24 cellular contexts compared by ENCODE assay signal in genomic region chr12:125436686-125437085, GRCh38.
DNase-seq lines count a peak whose midpoint lies in the region; FAIRE-seq and TF ChIP-seq lines count a peak whose summit lies in the region.
"Had no signal": no experiment of that assay in that cellular context is flagged by ENCODE, and none has a peak within 500 bp of the region (broad histone marks: within the 10 kb centered on the region; RNA-seq: fewer than 3 reads in every experiment).

No MANE protein-coding gene starts in this region.

- TF ChIP-seq EP300 in esophagus muscularis mucosa (IDR thresholded peaks at IDR 0.05), result no peak

- H3K27ac ChIP-seq in esophagus muscularis mucosa (replicated peaks in 1 of 4) (no peak overlapping the region), kidney (ENCODE audit: low read depth in 2 of 2, low read length in 2 of 2) (no peak overlapping the region), ascending aorta (no peak overlapping the region)
- H3K27ac ChIP-seq: A549; BLaER1 treated with 17β-estradiol and CSF1 and Interleukin-3, amounts not matched to agents 10 nM and 100 nM; GM23248 had no signal

- H3K4me3 ChIP-seq in esophagus muscularis mucosa (no peak overlapping the region), kidney (ENCODE audit: low read length in 2 of 2) (no peak overlapping the region), ascending aorta (no peak overlapping the region)
- H3K4me3 ChIP-seq: A549; BLaER1 treated with 17β-estradiol and CSF1 and Interleukin-3, amounts not matched to agents 10 nM and 100 nM; GM12878; GM23248 had no signal

- H3K9me3 ChIP-seq in esophagus muscularis mucosa (no peaks in the 10 kb centered on the region), kidney (ENCODE audit: control insufficient read depth in 1 of 2, low read length in 2 of 2) (no peaks in the 10 kb centered on the region), ascending aorta (no peaks in the 10 kb centered on the region)
- H3K9me3 ChIP-seq: A549; BE2C; BLaER1 treated with 17β-estradiol and CSF1 and Interleukin-3, amounts not matched to agents 10 nM and 100 nM had no signal

- DNase-seq in G401 (ENCODE audit: low spot score) (peak; percentile 10), RPMI8226 (peak; percentile 68), esophagus muscularis mucosa (ENCODE audit: extremely low spot score) (peak; percentile 92), kidney (no peak), ascending aorta (ENCODE audit: low spot score in 2 of 2) (no peak), COR-L47 (lab: John Stamatoyannopoulos, UW) (no peak)
- DNase-seq: 8988T; ACHN; AML-193; BE2C; Calu3; CD4-positive, alpha-beta T cell; CD8-positive, alpha-beta memory T cell; DMS153; DND-41; GDM1; GM23248; H7; HCEC 1CT had no signal

- no peak for FAIRE-seq in kidney (lab: Jason Lieb, UNC)
- FAIRE-seq: A549, GM12878, GM19239, H1 had no signal

- in situ Hi-C loops in G401 (cut with HindIII; ENCODE audit: low sequenced_read_pairs), result no loop called here

- H3K36me3 ChIP-seq in esophagus muscularis mucosa, result no peaks in the 10 kb centered on the region
- H3K36me3 ChIP-seq in kidney (ENCODE audit: control insufficient read depth in 1 of 2, insufficient read depth in 2 of 2, low read length in 2 of 2), result no peaks in the 10 kb centered on the region
- no peaks in the 10 kb centered on the region for H3K36me3 ChIP-seq in ascending aorta
- H3K36me3 ChIP-seq: BE2C; BLaER1 treated with 17β-estradiol and CSF1 and Interleukin-3, amounts not matched to agents 10 nM and 100 nM had no signal

- H3K27me3 ChIP-seq in esophagus muscularis mucosa, result no peaks in the 10 kb centered on the region
- H3K27me3 ChIP-seq in ascending aorta, result no peaks in the 10 kb centered on the region
- H3K27me3 ChIP-seq: BE2C; BLaER1 treated with 17β-estradiol and CSF1 and Interleukin-3, amounts not matched to agents 10 nM and 100 nM had no signal

- 100% methylated on average over 1 of the region's 2 CpGs for WGBS in esophagus muscularis mucosa

- H3K4me1 ChIP-seq in esophagus muscularis mucosa (no peaks in the 10 kb centered on the region), kidney (ENCODE audit: control insufficient read depth in 1 of 2, insufficient read depth in 1 of 2, low read depth in 1 of 2, low read length in 2 of 2) (no peaks in the 10 kb centered on the region), ascending aorta (no peaks in the 10 kb centered on the region)
- H3K4me1 ChIP-seq: A549; BE2C; BLaER1 treated with 17β-estradiol and CSF1 and Interleukin-3, amounts not matched to agents 10 nM and 100 nM had no signal

- intact Hi-C loops in esophagus muscularis mucosa (cut with DNase I), result no loop called here
- intact Hi-C loops in kidney (cut with DNase I), result no loop called here
- intact Hi-C loops in ascending aorta (cut with DNase I), result no loop called here

- no peak for TF ChIP-seq CTCF in esophagus muscularis mucosa (IDR thresholded peaks at IDR 0.05)
- no peak for TF ChIP-seq CTCF in kidney (IDR thresholded peaks at IDR 0.05; ENCODE audit: borderline replicate concordance, extremely low read depth, insufficient read depth)
- TF ChIP-seq CTCF in ascending aorta (IDR thresholded peaks at IDR 0.05), result no peak

- H3K9ac ChIP-seq in kidney (ENCODE audit: low read length in 2 of 2), result no peak overlapping the region
- H3K9ac ChIP-seq: BLaER1 treated with 17β-estradiol and CSF1 and Interleukin-3, amounts not matched to agents 10 nM and 100 nM; GM23248 had no signal

- no peak for TF ChIP-seq POLR2A in esophagus muscularis mucosa (IDR thresholded peaks at IDR 0.05; ENCODE audit: low read depth)

Comparison
In these comparisons a context has a peak if more than half of its experiments do, and no peak if none do; other contexts are left out.
1. DNase-seq: peak in G401 (single experiment), RPMI8226 (single experiment) and esophagus muscularis mucosa (single experiment); none in kidney (single experiment), ascending aorta (0 of 2) and COR-L47 (single experiment).